21 cellular contexts compared by ENCODE assay signal in the genomic region with DNA sequence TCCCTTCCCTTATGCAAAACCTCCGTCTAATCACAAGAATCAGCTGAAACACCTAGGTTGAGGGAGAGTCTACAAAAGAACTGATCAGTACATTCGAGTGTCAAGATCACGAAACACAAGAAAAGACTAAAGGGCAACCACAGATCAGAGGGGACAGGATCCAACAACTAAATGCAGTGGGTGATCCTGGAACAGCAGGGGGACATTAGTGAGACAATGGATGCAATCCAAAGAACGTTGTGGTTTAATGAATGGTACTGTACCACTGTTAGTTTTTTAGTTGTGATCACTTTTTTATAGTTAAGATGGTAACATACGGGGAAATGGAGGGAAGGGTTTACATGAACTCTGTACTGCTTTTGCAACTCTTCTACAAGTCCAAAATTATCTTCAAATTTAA.
DNase-seq lines count a peak whose midpoint lies in the region; ATAC-seq, FAIRE-seq and TF ChIP-seq lines count a peak whose summit lies in the region.
"Had no signal": no experiment of that assay in that cellular context is flagged by ENCODE, and none has a peak within 500 bp of the region (broad histone marks: within the 10 kb centered on the region; RNA-seq: fewer than 3 reads in every experiment).

No MANE protein-coding gene starts in this region.

- peak overlapping the region; percentile 2 for H3K27ac Mint-ChIP-seq in activated CD8-positive, alpha-beta memory T cell treated with anti-CD3 and anti-CD28 coated beads, Interleukin-2, amount 10 ng/mL, durations not matched to agents 7 days and 5 days
- H3K27ac Mint-ChIP-seq in CD4-positive, alpha-beta memory T cell: peak overlapping the region in 2 of 7 donors; percentile 0 to 9
- H3K27ac Mint-ChIP-seq: B cell; CD4-positive, CD25-positive, alpha-beta regulatory T cell had no signal

- no peak overlapping the region for H2AK5ac ChIP-seq in H1 (ENCODE audit: low read depth, low read length)
- no peak overlapping the region for H2AK5ac ChIP-seq in mesendoderm (ENCODE audit: low read length)

- H3K79me1 ChIP-seq in H1 (ENCODE audit: low read depth, low read length) (no peaks in the 10 kb centered on the region), mesendoderm (ENCODE audit: low read length) (no peaks in the 10 kb centered on the region)

- H3K79me2 ChIP-seq in H1 (ENCODE audit: control insufficient read depth in 1 of 2, insufficient read depth in 2 of 2, low read length in 2 of 2): no peaks in the 10 kb centered on the region
- no peaks in the 10 kb centered on the region for H3K79me2 ChIP-seq in mesendoderm (ENCODE audit: control insufficient read depth, insufficient read depth, low read length)

- H3K4me3 ChIP-seq in H1 (ENCODE audit: extremely low read depth in 1 of 4, insufficient read depth in 2 of 4, low read depth in 3 of 4, low read length in 4 of 4): no peak overlapping the region
- no peak overlapping the region for H3K4me3 ChIP-seq in mesendoderm (ENCODE audit: low read length)
- H3K4me3 ChIP-seq in CD4-positive, alpha-beta memory T cell (ENCODE audit: low read length in 2 of 2): no peak overlapping the region
- H3K4me3 ChIP-seq: BLaER1 had no signal

- no peak overlapping the region for H2BK12ac ChIP-seq in H1 (ENCODE audit: low read depth, low read length)

- TF ChIP-seq RAD21 in H1 (IDR thresholded peaks at IDR 0.05 in 1 of 2, conservative IDR thresholded peaks at IDR 0.05 in 1 of 2; ENCODE audit: low read depth in 2 of 2, low read length in 2 of 2): no peak

- H3K4me1 Mint-ChIP-seq in activated CD8-positive, alpha-beta memory T cell treated with anti-CD3 and anti-CD28 coated beads, Interleukin-2, amount 10 ng/mL, durations not matched to agents 7 days and 5 days: peaks cover 33% of the 10 kb centered on the region
- peaks cover 4 to 11% (median 6%) of the 10 kb centered on the region in 4 donors for H3K4me1 Mint-ChIP-seq in CD4-positive, alpha-beta memory T cell

- H2BK5ac ChIP-seq in H1 (ENCODE audit: low read depth, low read length) (no peak overlapping the region), mesendoderm (ENCODE audit: low read length) (no peak overlapping the region)

- CTCF ChIA-PET in activated CD8-positive, alpha-beta memory T cell treated with anti-CD3 and anti-CD28 coated beads, Interleukin-2, amount 10 ng/mL, durations not matched to agents 7 days and 5 days (lab: Charles Lee): interaction anchor here (1.7 kb wide), 1 partner anchor 25 kb away, joined by 4 read pairs; no protein-coding TSS in a partner anchor
- CTCF ChIA-PET in H1 (lab: Charles Lee; ENCODE audit: partially characterized antibody): interaction anchor here (0.7 to 1.0 kb wide), 2 partner anchors 34 to 195 kb away, joined by 3 to 4 read pairs; no protein-coding TSS in a partner anchor
- CTCF ChIA-PET in CD4-positive, alpha-beta memory T cell (lab: Charles Lee; ENCODE audit: partially characterized antibody): no interaction called here

- no peak overlapping the region for H3K9ac ChIP-seq in H1 (replicated peaks in 1 of 4; ENCODE audit: extremely low read depth in 1 of 4, low read depth in 3 of 4, low read length in 3 of 4)
- H3K9ac ChIP-seq in mesendoderm (ENCODE audit: low read length): no peak overlapping the region
- H3K9ac ChIP-seq: BLaER1 had no signal

- H4K5ac ChIP-seq in H1 (ENCODE audit: insufficient read length, low read depth, low read length) (no peak overlapping the region), mesendoderm (ENCODE audit: low read length) (no peak overlapping the region)

- no peaks in the 10 kb centered on the region for H3K9me3 ChIP-seq in H1 (ENCODE audit: insufficient read depth in 2 of 2, low read depth in 1 of 2, low read length in 1 of 2)
- no peaks in the 10 kb centered on the region for H3K9me3 ChIP-seq in CD4-positive, alpha-beta memory T cell (ENCODE audit: control insufficient read depth in 1 of 2, low read length in 2 of 2)

- H3K9me3 Mint-ChIP-seq in activated CD8-positive, alpha-beta memory T cell treated with anti-CD3 and anti-CD28 coated beads, Interleukin-2, amount 10 ng/mL, durations not matched to agents 7 days and 5 days (ENCODE audit: low read depth): no peaks in the 10 kb centered on the region
- peaks cover 0 to 5% (median 0%) of the 10 kb centered on the region in 8 donors for H3K9me3 Mint-ChIP-seq in CD4-positive, alpha-beta memory T cell
- H3K9me3 Mint-ChIP-seq: CD8-positive, alpha-beta memory T cell had no signal

- H3K4me2 ChIP-seq in H1 (ENCODE audit: insufficient read depth in 1 of 2, low read depth in 2 of 2, low read length in 2 of 2) (0 out of 4 replicates have a peak overlapping the region, but pooled peaks of 1 of the 2 experiments have one; percentile 13), mesendoderm (ENCODE audit: low read length) (no peak overlapping the region)
- H3K4me2 ChIP-seq: BLaER1 had no signal

- H3K27ac ChIP-seq in H1 (ENCODE audit: low read depth, low read length) (no peak overlapping the region), mesendoderm (ENCODE audit: low read depth, low read length) (no peak overlapping the region)
- no peak overlapping the region for H3K27ac ChIP-seq in CD4-positive, alpha-beta memory T cell (ENCODE audit: low read depth, low read length)
- H3K27ac ChIP-seq: 22Rv1, BLaER1, C4-2B had no signal

- H3K56ac ChIP-seq in H1 (replicated peaks; ENCODE audit: insufficient read length, low read depth, low read length) (no peak overlapping the region), mesendoderm (ENCODE audit: low read length) (no peak overlapping the region)

- H3K36me3 Mint-ChIP-seq in activated CD8-positive, alpha-beta memory T cell treated with anti-CD3 and anti-CD28 coated beads, Interleukin-2, amount 10 ng/mL, durations not matched to agents 7 days and 5 days: peaks cover 20% of the 10 kb centered on the region
- peaks cover 19% of the 10 kb centered on the region in 2 donors for H3K36me3 Mint-ChIP-seq in CD4-positive, alpha-beta memory T cell

- H3K23me2 ChIP-seq in H1 (ENCODE audit: low read depth, low read length): peaks cover 4% of the 10 kb centered on the region; the same call in 1 of the 2 replicates

- H4K91ac ChIP-seq in H1 (replicated peaks; ENCODE audit: insufficient read length, low read length): no peak overlapping the region

- H3K23ac ChIP-seq in H1 (ENCODE audit: insufficient read length): no peak overlapping the region
- H3K23ac ChIP-seq in mesendoderm (ENCODE audit: low read length): no peak overlapping the region

- H4K8ac ChIP-seq in H1 (ENCODE audit: extremely low read depth, insufficient read depth, low read length): no peak overlapping the region
- H4K8ac ChIP-seq in mesendoderm (ENCODE audit: low read depth, low read length): no peak overlapping the region

- no peaks in the 10 kb centered on the region for H3K27me3 Mint-ChIP-seq in activated CD8-positive, alpha-beta memory T cell treated with anti-CD3 and anti-CD28 coated beads, Interleukin-2, amount 10 ng/mL, durations not matched to agents 7 days and 5 days
- H3K27me3 Mint-ChIP-seq in CD4-positive, alpha-beta memory T cell: no peaks in the 10 kb centered on the region
- H3K27me3 Mint-ChIP-seq: CD4-positive, CD25-positive, alpha-beta regulatory T cell; CD8-positive, alpha-beta memory T cell had no signal

- POLR2A ChIA-PET in H1 (lab: Charles Lee; ENCODE audit: partially characterized antibody): interaction anchor here (0.6 kb wide), 1 partner anchor 9 kb away, joined by 3 read pairs; no protein-coding TSS in a partner anchor
- POLR2A ChIA-PET in CD4-positive, alpha-beta memory T cell (lab: Charles Lee; ENCODE audit: partially characterized antibody): no interaction called here

- no peak overlapping the region for H3K18ac ChIP-seq in H1 (ENCODE audit: extremely low read depth, low read length)
- H3K18ac ChIP-seq in mesendoderm (ENCODE audit: low read length): no peak overlapping the region

- no peak overlapping the region for H2BK15ac ChIP-seq in H1 (ENCODE audit: low read length)
- no peak overlapping the region for H2BK15ac ChIP-seq in mesendoderm (replicated peaks; ENCODE audit: low read depth)

- intact Hi-C loops in CD4-positive, alpha-beta memory T cell (cut with micrococcal nuclease): no loop called here

- TF ChIP-seq CTCF in H1 (IDR thresholded peaks at IDR 0.05; ENCODE audit: control extremely low read depth in 1 of 3, insufficient read depth in 1 of 3, low read depth in 1 of 3, low read length in 3 of 3): no peak

- no peak overlapping the region for H2BK20ac ChIP-seq in H1 (ENCODE audit: low read length)

- no peak overlapping the region for H3K4me3 Mint-ChIP-seq in activated CD8-positive, alpha-beta memory T cell treated with anti-CD3 and anti-CD28 coated beads, Interleukin-2, amount 10 ng/mL, durations not matched to agents 7 days and 5 days
- no peak overlapping the region for H3K4me3 Mint-ChIP-seq in CD4-positive, alpha-beta memory T cell
- H3K4me3 Mint-ChIP-seq: B cell; CD8-positive, alpha-beta memory T cell had no signal

- TF ChIP-seq POLR2A in H1 (IDR thresholded peaks at IDR 0.05; ENCODE audit: control extremely low read depth in 1 of 2, low read depth in 2 of 2, low read length in 2 of 2): no peak

- no peak overlapping the region for H3K4ac ChIP-seq in H1 (replicated peaks; ENCODE audit: insufficient read length, low read depth, low read length)
- no peak overlapping the region for H3K4ac ChIP-seq in mesendoderm (ENCODE audit: low read depth, low read length)

- no peak overlapping the region for H3K14ac ChIP-seq in H1 (ENCODE audit: insufficient read length)

- H3K36me3 ChIP-seq in H1 (ENCODE audit: control insufficient read depth in 2 of 4, insufficient read depth in 4 of 4, low read length in 3 of 4): no peaks in the 10 kb centered on the region
- no peaks in the 10 kb centered on the region for H3K36me3 ChIP-seq in mesendoderm (ENCODE audit: control insufficient read depth, insufficient read depth, low read length)
- no peaks in the 10 kb centered on the region for H3K36me3 ChIP-seq in CD4-positive, alpha-beta memory T cell (ENCODE audit: insufficient read depth, low read length)

- no peak for TF ChIP-seq EP300 in H1 (IDR thresholded peaks at IDR 0.05; ENCODE audit: borderline replicate concordance in 1 of 2, low read depth in 2 of 2, low read length in 2 of 2)

- no peak for ATAC-seq in activated CD8-positive, alpha-beta memory T cell treated with anti-CD3 and anti-CD28 coated beads, Interleukin-2, amount 10 ng/mL, durations not matched to agents 7 days and 5 days

- peaks cover 0 to 3% (median 1%) of the 10 kb centered on the region in 4 experiments; a peak in 3 of 7 replicates for H3K4me1 ChIP-seq in H1 (replicated peaks in 1 of 4; ENCODE audit: control insufficient read depth in 3 of 4, insufficient read depth in 4 of 4, low read length in 3 of 4)
- no peaks in the 10 kb centered on the region for H3K4me1 ChIP-seq in mesendoderm (ENCODE audit: control insufficient read depth, low read depth, low read length)
- H3K4me1 ChIP-seq in CD4-positive, alpha-beta memory T cell (ENCODE audit: insufficient read depth, low read length): peaks cover 4% of the 10 kb centered on the region
- H3K4me1 ChIP-seq: BLaER1 had no signal

- H2BK120ac ChIP-seq in H1 (replicated peaks; ENCODE audit: low read depth, low read length) (no peak overlapping the region), mesendoderm (ENCODE audit: low read depth, low read length) (no peak overlapping the region)

- H4K20me1 ChIP-seq in H1 (replicated peaks in 1 of 2; ENCODE audit: control insufficient read depth in 1 of 2, insufficient read depth in 2 of 2, low read length in 2 of 2): no peaks in the 10 kb centered on the region
- H4K20me1 ChIP-seq: BLaER1 had no signal

- DNase-seq in activated CD8-positive, alpha-beta memory T cell treated with anti-CD3 and anti-CD28 coated beads, Interleukin-2, amount 10 ng/mL, durations not matched to agents 7 days and 5 days: no peak
- no peak for DNase-seq in activated CD8-positive, alpha-beta memory T cell treated with anti-CD3 and anti-CD28 coated beads, Interleukin-2, amount 50 U/mL, for 4 hours
- DNase-seq in H1 (ENCODE audit: low read depth in 1 of 2, low spot score in 2 of 2) (no peak), mesendoderm (peak; percentile 23), RCC 7860 (ENCODE audit: low spot score) (no peak)
- no peak for DNase-seq in CD4-positive, alpha-beta memory T cell
- DNase-seq: CD4-positive, CD25-positive, alpha-beta regulatory T cell; CD8-positive, alpha-beta memory T cell; DMS 273 treated with DMSO at 0.1 percent for 48 hours; DMS79; EL; GDM1; HCEC 1CT had no signal

- FAIRE-seq in H1 (lab: Jason Lieb, UNC) (no peak), RCC 7860 (lab: Jason Lieb, UNC) (no peak)
- FAIRE-seq: A204.1, D721Med, GM12891, GM18507 had no signal

- H3K27me3 ChIP-seq in H1 (replicated peaks in 1 of 4; ENCODE audit: control insufficient read depth in 3 of 4, extremely low read depth in 1 of 4, insufficient read depth in 3 of 4, low read length in 3 of 4): no peaks in the 10 kb centered on the region; a peak in 1 of 7 replicates
- H3K27me3 ChIP-seq in mesendoderm (ENCODE audit: insufficient read depth, low read length, poor library complexity): no peaks in the 10 kb centered on the region
- no peaks in the 10 kb centered on the region for H3K27me3 ChIP-seq in CD4-positive, alpha-beta memory T cell (ENCODE audit: insufficient read depth, low read length)
- H3K27me3 ChIP-seq: BLaER1 had no signal

- whole genome bisulfite sequencing in H1 (ENCODE audit: extremely low coverage in 1 of 2, insufficient coverage in 1 of 2, insufficient read length in 1 of 2, insufficient replicate concordance in 2 of 2, low coverage in 1 of 2, low lambda C conversion rate in 2 of 2, missing lambda C conversion rate in 1 of 2), 2 experiments: 71% methylated on average over 5 of the region's 5 CpGs; no CpG with 5 or more reads in 1 of the 2 experiments
- WGBS in mesendoderm (ENCODE audit: extremely low coverage, insufficient coverage, low lambda C conversion rate): no CpG with 5 or more reads among the region's 5 CpGs

- no peak overlapping the region for H2AFZ ChIP-seq in H1 (ENCODE audit: low read length)
